15 cellular contexts compared by ENCODE assay signal in the genomic region with DNA sequence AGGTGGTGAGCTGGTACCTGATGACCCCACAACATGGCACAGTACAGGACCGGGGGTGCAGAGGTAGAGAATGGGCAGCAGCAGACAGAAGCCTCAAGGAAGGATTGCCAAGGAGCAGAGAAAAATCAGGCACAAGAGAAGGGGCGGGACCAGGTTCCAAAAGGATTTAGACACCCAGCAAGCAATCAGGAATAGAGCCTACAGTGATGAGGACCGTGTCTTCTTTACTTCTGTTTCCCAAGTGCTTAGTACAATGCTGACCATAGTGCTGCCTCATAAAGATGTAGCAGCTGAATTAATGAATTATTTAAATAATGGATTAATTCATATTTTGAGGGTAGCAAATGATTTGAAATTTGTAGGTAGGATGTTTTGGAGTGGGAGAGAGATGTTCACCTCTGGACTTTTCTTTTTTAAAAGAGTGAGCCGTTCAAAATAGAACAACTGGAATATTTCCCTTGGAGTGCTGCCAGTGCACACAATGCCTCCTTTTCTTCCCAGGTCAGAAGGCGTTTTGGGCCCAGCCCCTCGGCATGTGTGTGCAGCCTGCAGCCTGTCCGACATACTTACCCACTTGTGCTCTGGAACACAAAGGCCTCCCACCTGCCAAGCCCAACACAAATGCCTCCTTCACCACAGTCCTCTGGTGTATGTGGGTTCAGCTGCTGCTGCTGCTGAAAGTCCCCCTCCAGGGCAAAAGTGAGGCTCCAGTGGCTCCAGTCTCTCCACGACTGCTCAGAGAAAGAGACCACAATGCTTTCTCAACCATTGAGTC. TPM values are rescaled to one million over a fixed set of nuclear protein-coding genes. Genes with fewer than 3 reads are reported as not detected.
DNase-seq lines count a peak whose midpoint lies in the region; ATAC-seq, FAIRE-seq and TF ChIP-seq lines count a peak whose summit lies in the region.
"Had no signal": no experiment of that assay in that cellular context is flagged by ENCODE, and none has a peak within 500 bp of the region (broad histone marks: within the 10 kb centered on the region; RNA-seq: fewer than 3 reads in every experiment).

No MANE protein-coding gene starts in this region.

- no peak overlapping the region for H3K9ac ChIP-seq in astrocyte (ENCODE audit: low read length)

- no peak overlapping the region for H3K4me3 Mint-ChIP-seq in astrocyte (ENCODE audit: unreplicated experiment)

- no peak for FAIRE-seq in astrocyte (lab: Jason Lieb, UNC)
- no peak for FAIRE-seq in D721Med (lab: Jason Lieb, UNC)
- FAIRE-seq: GM18507, K562 had no signal

- no peak overlapping the region for H3K4me2 ChIP-seq in astrocyte (ENCODE audit: low read length)

- TF ChIP-seq POLR2A in heart left ventricle (IDR thresholded peaks at IDR 0.05) (no peak), right lobe of liver (IDR thresholded peaks at IDR 0.05) (no peak), tibial nerve (IDR thresholded peaks at IDR 0.05) (no peak)

- H3K27me3 ChIP-seq in heart left ventricle (no peaks in the 10 kb centered on the region), astrocyte (ENCODE audit: insufficient read depth, low read length) (peaks cover 15% of the 10 kb centered on the region), right lobe of liver (no peaks in the 10 kb centered on the region), tibial nerve (no peaks in the 10 kb centered on the region)
- H3K27me3 ChIP-seq: ascending aorta, SJSA1 had no signal

- H3K27ac ChIP-seq in heart left ventricle (peak overlapping the region in 1 of 12 donors; percentile 11), astrocyte (ENCODE audit: low read depth, low read length) (no peak overlapping the region), right lobe of liver (no peak overlapping the region), tibial nerve (peak overlapping the region; percentile 32 to 83 (median 55))
- H3K27ac ChIP-seq: ascending aorta, epithelial cell of prostate, SJSA1, spleen had no signal

- peaks cover 10% of the 10 kb centered on the region for H3K4me1 Mint-ChIP-seq in astrocyte (ENCODE audit: low read depth, unreplicated experiment)

- no peaks in the 10 kb centered on the region for H3K9me3 ChIP-seq in heart left ventricle
- no peaks in the 10 kb centered on the region for H3K9me3 ChIP-seq in astrocyte (ENCODE audit: insufficient read depth, low read depth, low read length)
- H3K9me3 ChIP-seq in right lobe of liver, result no peaks in the 10 kb centered on the region
- H3K9me3 ChIP-seq in tibial nerve, result no peaks in the 10 kb centered on the region
- H3K9me3 ChIP-seq: ascending aorta, SJSA1, spleen had no signal

- H3K79me2 ChIP-seq in astrocyte (ENCODE audit: insufficient read depth, low read length), result no peaks in the 10 kb centered on the region

- no peak overlapping the region for H3K27ac Mint-ChIP-seq in astrocyte (ENCODE audit: unreplicated experiment)

- H4K20me1 ChIP-seq in astrocyte (ENCODE audit: insufficient read depth, low read length), result no peaks in the 10 kb centered on the region

- H2AFZ ChIP-seq in astrocyte (ENCODE audit: low read depth, low read length), result no peak overlapping the region

- no peaks in the 10 kb centered on the region for H3K27me3 Mint-ChIP-seq in astrocyte (ENCODE audit: low read depth, unreplicated experiment)

- TF ChIP-seq CTCF in heart left ventricle (IDR thresholded peaks at IDR 0.05), result no peak
- TF ChIP-seq CTCF in astrocyte (IDR thresholded peaks at IDR 0.05; ENCODE audit: insufficient read depth, low read depth, low read length), result no peak
- TF ChIP-seq CTCF in right lobe of liver (IDR thresholded peaks at IDR 0.05), result no peak
- TF ChIP-seq CTCF in tibial nerve (IDR thresholded peaks at IDR 0.05), result peak in 1 of 5 experiments; percentile 9
- no peak for TF ChIP-seq CTCF in D721Med (IDR thresholded peaks at IDR 0.05; ENCODE audit: insufficient read depth, missing control alignments)
- TF ChIP-seq CTCF in GM20000 (IDR thresholded peaks at IDR 0.05; ENCODE audit: extremely low read depth, missing control alignments), result no peak

- H3K9me3 Mint-ChIP-seq in astrocyte (ENCODE audit: unreplicated experiment), result no peaks in the 10 kb centered on the region

- H3K36me3 ChIP-seq in heart left ventricle, result no peaks in the 10 kb centered on the region
- no peaks in the 10 kb centered on the region for H3K36me3 ChIP-seq in astrocyte (ENCODE audit: insufficient read depth, low read length)
- H3K36me3 ChIP-seq in right lobe of liver, result no peaks in the 10 kb centered on the region
- H3K36me3 ChIP-seq in tibial nerve, result no peaks in the 10 kb centered on the region
- H3K36me3 ChIP-seq: ascending aorta, SJSA1, spleen had no signal

- H3K4me3 ChIP-seq in heart left ventricle (no peak overlapping the region), astrocyte (ENCODE audit: insufficient read depth, low read depth, low read length) (no peak overlapping the region), right lobe of liver (no peak overlapping the region), tibial nerve (no peak overlapping the region)
- H3K4me3 ChIP-seq: ascending aorta, K562, SJSA1, spleen had no signal

- peak in 1 of 2 donors; percentile 78 for TF ChIP-seq EP300 in tibial nerve (IDR thresholded peaks at IDR 0.05)

- peak in 4 of 5 donors; percentile 37 to 55 (median 41) for DNase-seq in heart left ventricle
- DNase-seq in left ventricle myocardium superior, result no peak
- peak; percentile 45 for DNase-seq in astrocyte (ENCODE audit: low read depth)
- no peak for DNase-seq in right lobe of liver
- DNase-seq in tibial nerve (ENCODE audit: low spot score in 2 of 2), result peak; percentile 64
- DNase-seq in D721Med (ENCODE audit: insufficient read length, low spot score), result no peak
- no peak for DNase-seq in DMS 273 treated with DMSO at 0.1 percent for 48 hours (lab: John Stamatoyannopoulos, UW)
- no peak for DNase-seq in GM20000 (ENCODE audit: low spot score)
- DNase-seq: NCI-H446 treated with DMSO at 0.1 percent for 48 hours, spleen had no signal

- WGBS in heart left ventricle, 4 donors, result 41 to 53% (median 46%) methylated on average over 8 of the region's 8 CpGs
- 48% methylated on average over 5 of the region's 8 CpGs for WGBS in right lobe of liver (ENCODE audit: insufficient coverage, low coverage, low lambda C conversion rate, missing lambda C conversion rate)
- 27 to 28% methylated on average over 8 of the region's 8 CpGs for WGBS in tibial nerve, 2 donors

- intact Hi-C loops in heart left ventricle (cut with DNase I), result loop anchor here in 3 of 10 donors (5.0 to 10.0 kb wide), 2 partner anchors 105 to 108 kb away; no protein-coding TSS in a partner anchor
- intact Hi-C loops in left ventricle myocardium superior (cut with micrococcal nuclease), result no loop called here
- intact Hi-C loops in right lobe of liver (cut with DNase I), result no loop called here

- H3K36me3 Mint-ChIP-seq in astrocyte (ENCODE audit: low read depth, unreplicated experiment), result no peaks in the 10 kb centered on the region

- ATAC-seq in heart left ventricle, result peak in 2 of 4 donors; percentile 47 to 64
- no peak for ATAC-seq in left ventricle myocardium superior
- peak in 3 of 4 donors; percentile 25 to 41 (median 40) for ATAC-seq in right lobe of liver
- ATAC-seq: K562 had no signal

- H3K4me1 ChIP-seq in heart left ventricle, result peaks cover 0 to 31% (median 14%) of the 10 kb centered on the region in 12 donors
- peaks cover 14% of the 10 kb centered on the region for H3K4me1 ChIP-seq in astrocyte (ENCODE audit: insufficient read depth, low read length)
- H3K4me1 ChIP-seq in right lobe of liver, result no peaks in the 10 kb centered on the region
- peaks cover 0 to 85% (median 31%) of the 10 kb centered on the region in 4 donors for H3K4me1 ChIP-seq in tibial nerve
- H3K4me1 ChIP-seq: ascending aorta had no signal

RNA-seq across cellular contexts. Expression of a gene that starts 19.6 kb away (rescaled TPM):
- total RNA-seq in heart left ventricle (1 to 10 TPM in 2 of 9 donors, under 1 TPM in 6, not detected in 1; 0.05 to 4.3 (median 0.18) TPM), left ventricle myocardium superior (0.25 TPM), astrocyte (8.5 and 14.5 TPM in 2 replicates), right lobe of liver (1 to 10 TPM in 4 of 6 experiments, under 1 TPM in 2; 0.18 to 6.7 (median 1.3) TPM), tibial nerve (10 to 100 TPM; 28.5 to 48.2 (median 45.7) TPM)
- under 1 TPM; 0.08 TPM for polyA plus RNA-seq in heart left ventricle
- total RNA-seq: ascending aorta, K562, SJSA1 had no signal
- polyA plus RNA-seq: K562 had no signal

Comparison
In these comparisons a context has a peak if more than half of its experiments do, and no peak if none do; other contexts are left out.
1. DNase-seq: peak in heart left ventricle (4 of 5), astrocyte (single experiment) and tibial nerve (2 of 2); none in left ventricle myocardium superior (single experiment), right lobe of liver (0 of 3), D721Med (single experiment), DMS 273 treated with DMSO at 0.1 percent for 48 hours (single experiment) and GM20000 (single experiment).
2. H3K27ac ChIP-seq: peak in tibial nerve (4 of 4); none in astrocyte (single experiment) and right lobe of liver (0 of 3).